In the genomic region with DNA sequence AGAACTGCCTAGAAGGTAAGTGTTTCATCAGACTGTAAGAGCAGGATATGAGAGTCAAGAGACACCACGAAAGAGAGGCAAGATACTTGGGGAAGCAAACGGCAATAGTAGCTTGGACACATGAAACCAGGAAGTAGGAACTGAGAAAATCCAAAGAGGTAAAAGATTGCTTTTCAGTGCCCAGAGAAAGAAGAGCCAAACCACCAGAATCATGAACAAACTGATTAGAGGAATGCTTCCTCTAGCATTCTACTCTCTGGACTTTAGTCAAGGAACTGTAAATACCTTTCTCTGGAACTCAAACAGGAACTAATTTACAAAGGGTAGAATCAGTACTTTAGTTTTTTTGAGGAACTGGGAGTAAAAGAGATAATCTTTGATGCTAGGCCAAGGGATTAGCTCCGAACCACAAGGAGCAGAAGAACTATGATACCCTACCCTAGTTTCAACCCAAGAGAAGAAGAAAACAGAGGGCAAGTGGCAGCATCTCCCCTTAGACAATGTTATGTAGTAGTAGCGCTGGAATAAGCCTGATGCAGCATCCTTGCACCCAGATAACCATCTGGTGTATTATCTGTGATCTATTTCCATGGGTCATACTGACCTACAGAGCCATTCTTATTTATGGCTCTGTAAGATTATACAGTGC, we compare ENCODE assay signal across 8 cellular contexts. TPM values are rescaled to one million over a fixed set of nuclear protein-coding genes. Genes with fewer than 3 reads are reported as not detected.
DNase-seq lines count a peak whose midpoint lies in the region; ATAC-seq and TF ChIP-seq lines count a peak whose summit lies in the region.

No MANE protein-coding gene starts in this region.

- peaks cover 0 to 32% (median 18%) of the 10 kb centered on the region in 9 donors for H3K4me1 ChIP-seq in heart right ventricle
- peaks cover 4% of the 10 kb centered on the region for H3K4me1 ChIP-seq in endodermal cell (ENCODE audit: control insufficient read depth, insufficient read depth, low read length)

- no peak overlapping the region for H3K9ac ChIP-seq in endodermal cell (ENCODE audit: extremely low read depth, low read length, poor library complexity, severe bottlenecking)

- no peaks in the 10 kb centered on the region for H3K9me3 Mint-ChIP-seq in endodermal cell

- H3K4me3 ChIP-seq in heart right ventricle (no peak overlapping the region), endodermal cell (ENCODE audit: low read length) (no peak overlapping the region)

- TF ChIP-seq CTCF in heart right ventricle (IDR thresholded peaks at IDR 0.05) = no peak
- no peak for TF ChIP-seq CTCF in endodermal cell (conservative IDR thresholded peaks at IDR 0.05)

- H3K27ac Mint-ChIP-seq in endodermal cell = no peak overlapping the region

- 47 to 60% methylated on average over 4 of the region's 4 CpGs for WGBS in heart right ventricle, 2 donors
- 67% methylated on average over 3 of the region's 4 CpGs for WGBS in endodermal cell (ENCODE audit: insufficient coverage in 1 of 2, insufficient read length in 1 of 2), 2 experiments

- H3K27ac ChIP-seq in heart right ventricle = no peak overlapping the region
- H3K27ac ChIP-seq in endodermal cell (ENCODE audit: low read depth, low read length) = no peak overlapping the region

- no peaks in the 10 kb centered on the region for H3K27me3 Mint-ChIP-seq in endodermal cell (ENCODE audit: insufficient read depth)

- no peak overlapping the region for H3K4me3 Mint-ChIP-seq in endodermal cell

- H3K36me3 ChIP-seq in heart right ventricle (peaks cover 0 to 39% (median 4%) of the 10 kb centered on the region in 9 donors), endodermal cell (ENCODE audit: control insufficient read depth, insufficient read depth, low read length) (peaks cover 41% of the 10 kb centered on the region)

- intact Hi-C loops in heart right ventricle (cut with DNase I) = no loop called here

- peaks cover 8% of the 10 kb centered on the region for H3K4me1 Mint-ChIP-seq in endodermal cell

- H3K36me3 Mint-ChIP-seq in endodermal cell (ENCODE audit: low read depth) = peaks cover 36% of the 10 kb centered on the region

- ATAC-seq in GM21619 (IDR thresholded peaks at IDR 0.05; ENCODE audit: unreplicated experiment) (peak; percentile 90), heart right ventricle (no peak)

- peak; percentile 48 for DNase-seq in DMS53 (lab: John Stamatoyannopoulos, UW)
- peak; percentile 5 for DNase-seq in NCI-H2029 treated with DMSO at 0.1 percent for 48 hours (lab: John Stamatoyannopoulos, UW)
- peak; percentile 27 for DNase-seq in iris pigment epithelial cell (ENCODE audit: low read depth)
- no peak for DNase-seq in cerebellar cortex (ENCODE audit: low spot score)
- no peak for DNase-seq in heart right ventricle
- DNase-seq in activated CD8-positive, alpha-beta memory T cell treated with anti-CD3 and anti-CD28 coated beads, Interleukin-2, amount 50 U/mL, for 48 hours = no peak
- DNase-seq in endodermal cell = no peak

- H3K9me3 ChIP-seq in heart right ventricle (no peaks in the 10 kb centered on the region), endodermal cell (ENCODE audit: control insufficient read depth, low read length) (no peaks in the 10 kb centered on the region)

- H3K27me3 ChIP-seq in heart right ventricle (no peaks in the 10 kb centered on the region), endodermal cell (ENCODE audit: control insufficient read depth, insufficient read depth, low read length, poor library complexity, severe bottlenecking) (no peaks in the 10 kb centered on the region)

RNA-seq across cellular contexts. Expression of a gene that starts 41.3 kb away (rescaled TPM):
- not detected for total RNA-seq in heart right ventricle
- not detected for polyA plus RNA-seq in heart right ventricle
- total RNA-seq in endodermal cell = not detected
- 0.36 TPM for polyA plus RNA-seq in endodermal cell (2013, experiment 1 of 2)
- not detected for polyA plus RNA-seq in endodermal cell (2013, experiment 2 of 2)

RNA-seq across cellular contexts. Expression of a gene that starts 47.2 kb away (rescaled TPM):
- total RNA-seq in heart right ventricle (10 to 100 TPM in 5 of 10 donors, 1 to 10 TPM in 5; 5.6 to 22.3 (median 9.8) TPM), endodermal cell (10 to 100 TPM; 14.3 to 17.9 TPM)
- 10 to 100 TPM in 1 of 2 donors, 1 to 10 TPM in 1; 9.3 to 10.8 TPM for polyA plus RNA-seq in heart right ventricle
- 6.8 TPM for polyA plus RNA-seq in endodermal cell (2013, experiment 1 of 2)
- polyA plus RNA-seq in endodermal cell (2013, experiment 2 of 2) = 8.1 TPM

RNA-seq across cellular contexts. Expression of a gene that starts 48.3 kb away (rescaled TPM):
- total RNA-seq in heart right ventricle = 10 to 100 TPM in 2 of 10 donors, 1 to 10 TPM in 8; 7.5 to 11.3 (median 9.1) TPM
- polyA plus RNA-seq in heart right ventricle = 1 to 10 TPM; 7.7 to 7.8 TPM
- 10 to 100 TPM; 30.4 to 30.5 TPM for total RNA-seq in endodermal cell
- polyA plus RNA-seq in endodermal cell (2013, experiment 1 of 2) = 59.9 TPM
- polyA plus RNA-seq in endodermal cell (2013, experiment 2 of 2) = 57.9 TPM

Comparison
In these comparisons a context has a peak if more than half of its experiments do, and no peak if none do; other contexts are left out.
1. DNase-seq: peak in DMS53 (single experiment), NCI-H2029 treated with DMSO at 0.1 percent for 48 hours (single experiment) and iris pigment epithelial cell (single experiment); none in cerebellar cortex (single experiment), heart right ventricle (0 of 2), activated CD8-positive, alpha-beta memory T cell treated with anti-CD3 and anti-CD28 coated beads, Interleukin-2, amount 50 U/mL, for 48 hours (single experiment) and endodermal cell (single experiment).